ENCODE assay signal across 11 cellular contexts in the genomic region with DNA sequence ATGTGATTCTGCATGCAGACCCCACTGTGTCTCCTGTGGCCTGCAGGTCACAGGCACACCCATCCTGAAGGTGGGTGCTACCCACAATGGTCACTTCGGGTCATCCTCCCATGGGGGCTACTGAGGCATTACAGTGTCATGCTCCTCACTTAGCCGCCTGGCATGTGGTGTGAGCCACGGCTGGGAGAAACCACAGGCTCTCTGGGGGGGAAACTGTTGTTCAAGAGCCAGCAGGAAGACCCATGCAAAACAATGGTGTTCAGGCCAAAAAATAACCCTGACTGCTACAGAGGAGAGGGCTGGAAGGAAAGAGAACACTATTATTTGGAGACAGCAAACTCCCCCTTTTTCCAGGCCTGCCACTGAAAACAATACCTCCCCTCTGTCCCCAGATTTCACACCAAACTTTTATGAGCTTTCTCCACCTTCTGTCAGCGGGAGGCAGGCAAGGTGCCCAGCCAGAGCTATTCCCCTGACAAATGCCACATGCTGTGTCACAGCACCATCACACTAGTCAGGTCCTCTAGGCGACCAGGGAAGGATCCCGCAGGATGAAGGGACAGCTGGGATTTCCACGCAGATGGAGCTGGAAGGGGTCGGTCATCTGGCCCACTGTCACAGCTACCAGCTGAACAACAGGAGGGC.
DNase-seq lines count a peak whose midpoint lies in the region; ATAC-seq and TF ChIP-seq lines count a peak whose summit lies in the region.
"Had no signal": no experiment of that assay in that cellular context is flagged by ENCODE, and none has a peak within 500 bp of the region (broad histone marks: within the 10 kb centered on the region; RNA-seq: fewer than 3 reads in every experiment).

No MANE protein-coding gene starts in this region.

- peaks cover 17 to 30% of the 10 kb centered on the region in 2 experiments for H3K4me1 Mint-ChIP-seq in H9

- peak; percentile 28; the same call in 1 of the 2 replicates for ATAC-seq in Panc1
- no peak for ATAC-seq in GM21360 (IDR thresholded peaks at IDR 0.05; ENCODE audit: unreplicated experiment)
- ATAC-seq in stimulated activated naive CD8-positive, alpha-beta T cell treated with anti-CD3 and anti-CD28 coated beads, Interleukin-15, Interleukin-2, amounts not matched to agents 100 U/mL and 50 U/mL, for 24 hours, result no peak
- ATAC-seq in HG02678 (IDR thresholded peaks at IDR 0.05; ENCODE audit: unreplicated experiment), result no peak
- ATAC-seq: K562 had no signal

- no peak overlapping the region for H2BK120ac ChIP-seq in H9 (ENCODE audit: low read depth, low read length, poor library complexity, severe bottlenecking)

- no peaks in the 10 kb centered on the region for H3K9me3 Mint-ChIP-seq in H9
- H3K9me3 Mint-ChIP-seq: stimulated activated naive B cell treated with anti-CD40 and anti-IgM and Interleukin-4, amounts not matched to agents 10 μg/mL and 1 μg/mL and 100 μg/mL, for 72 hours had no signal

- peaks cover 5% of the 10 kb centered on the region for H3K79me1 ChIP-seq in H9 (ENCODE audit: insufficient read depth, low read depth, low read length, poor library complexity, severe bottlenecking)

- H3K27ac Mint-ChIP-seq in H9, result peak overlapping the region in 1 of 3 experiments; percentile 62; a peak in 2 of 7 replicates

- TF ChIP-seq CTCF in H9 (conservative IDR thresholded peaks at IDR 0.05) (no peak), Panc1 (IDR thresholded peaks at IDR 0.05) (no peak)

- intact Hi-C loops in Panc1 (cut with micrococcal nuclease; ENCODE audit: unreplicated experiment), result no loop called here

- H4K8ac ChIP-seq in H9 (replicated peaks; ENCODE audit: insufficient read length, low read depth, low read length), result no peak overlapping the region

- CTCF ChIA-PET in Panc1 (lab: Charles Lee), result no interaction called here

- H3K4me2 ChIP-seq in H9 (ENCODE audit: insufficient read depth, insufficient read length, low read length), result no peak overlapping the region

- no CpG with 5 or more reads among the region's 8 CpGs for WGBS in H9 (ENCODE audit: extremely low coverage, insufficient read length, low lambda C conversion rate)

- no peaks in the 10 kb centered on the region; a peak in 3 of 7 replicates for H3K36me3 Mint-ChIP-seq in H9 (ENCODE audit: insufficient read depth in 1 of 3, low read depth in 3 of 3)

- no peak overlapping the region for H3T11ph ChIP-seq in H9 (ENCODE audit: low read length)

- peak overlapping the region; percentile 13; the same call in 1 of the 2 replicates for H3K14ac ChIP-seq in H9 (ENCODE audit: insufficient read depth, low read length)

- H3K27me3 Mint-ChIP-seq in H9 (ENCODE audit: low read depth), result no peaks in the 10 kb centered on the region; the same call in 1 of the 2 replicates
- H3K27me3 Mint-ChIP-seq: stimulated activated naive B cell treated with anti-CD40 and anti-IgM and Interleukin-4, amounts not matched to agents 10 μg/mL and 1 μg/mL and 100 μg/mL, for 72 hours had no signal

- no peak overlapping the region for H2BK15ac ChIP-seq in H9 (ENCODE audit: low read depth, low read length)

- H3K9ac ChIP-seq in H9 (ENCODE audit: extremely low read depth, insufficient read length, low read length) (no peak overlapping the region), skeletal muscle tissue (ENCODE audit: low read depth in 1 of 3, low read length in 3 of 3) (peak overlapping the region in 2 of 3 donors; percentile 25 to 32)

- DNase-seq in H9, result no peak
- no peak for DNase-seq in Panc1 (ENCODE audit: low read depth, low spot score)
- DNase-seq in fibroblast of peridontal ligament (ENCODE audit: extremely low read depth), result peak; percentile 21
- DNase-seq in stimulated activated naive CD8-positive, alpha-beta T cell treated with anti-CD3 and anti-CD28 coated beads, Interleukin-15, Interleukin-2, amounts not matched to agents 100 U/mL and 50 U/mL, for 24 hours, result no peak
- DNase-seq: activated CD4-positive, CD25-positive, alpha-beta regulatory T cell treated with anti-CD3 and anti-CD28 coated beads, Interleukin-2, amount 50 U/mL, for 72 hours; activated naive CD4-positive, alpha-beta T cell had no signal

- H3K36me3 ChIP-seq in Panc1 (ENCODE audit: control insufficient read depth, insufficient read depth, low read length) (no peaks in the 10 kb centered on the region), skeletal muscle tissue (ENCODE audit: control insufficient read depth in 3 of 3, insufficient read depth in 3 of 3, low read length in 3 of 3) (no peaks in the 10 kb centered on the region)

- no peaks in the 10 kb centered on the region for H3K9me3 ChIP-seq in H9 (ENCODE audit: control insufficient read depth, low read depth, low read length)
- H3K9me3 ChIP-seq in Panc1 (ENCODE audit: control insufficient read depth, insufficient read depth, low read depth, low read length), result no peaks in the 10 kb centered on the region
- no peaks in the 10 kb centered on the region for H3K9me3 ChIP-seq in skeletal muscle tissue (ENCODE audit: control insufficient read depth in 3 of 3, low read length in 3 of 3)

- no peak overlapping the region for H2BK20ac ChIP-seq in H9 (ENCODE audit: low read depth, low read length, poor library complexity, severe bottlenecking)

- no peak overlapping the region for H4K91ac ChIP-seq in H9 (ENCODE audit: insufficient read length, low read depth, low read length)

- no peaks in the 10 kb centered on the region for H3K79me2 ChIP-seq in H9 (ENCODE audit: insufficient read depth, low read length)

- no TSS peak for BruUV-seq in Panc1 (replicated peaks; lab: Mats Ljungman, UMichigan)

- H2BK12ac ChIP-seq in H9 (ENCODE audit: insufficient read length, low read depth, low read length), result no peak overlapping the region

- H3K27ac ChIP-seq in H9 (ENCODE audit: insufficient read length, low read depth, low read length) (no peak overlapping the region), Panc1 (ENCODE audit: low read length) (no peak overlapping the region), skeletal muscle tissue (ENCODE audit: low read depth, low read length) (no peak overlapping the region)

- H3K4me3 ChIP-seq in Panc1 (ENCODE audit: low read depth in 2 of 2, low read length in 2 of 2) (no peak overlapping the region), skeletal muscle tissue (ENCODE audit: low read length in 3 of 3) (peak overlapping the region in 1 of 3 donors; percentile 6)
- H3K4me3 ChIP-seq: K562 had no signal

- H2AFZ ChIP-seq in H9 (ENCODE audit: low read length), result no peak overlapping the region

- no peak overlapping the region for H3K18ac ChIP-seq in H9 (ENCODE audit: insufficient read length, low read depth, low read length)

- no peak overlapping the region for H3K23ac ChIP-seq in H9 (ENCODE audit: insufficient read length, low read depth, low read length)

- no peak overlapping the region for H4K5ac ChIP-seq in H9 (ENCODE audit: insufficient read length, low read depth, low read length)

- no peak overlapping the region for H3K4ac ChIP-seq in H9 (ENCODE audit: low read depth, low read length)

- H3K56ac ChIP-seq in H9 (ENCODE audit: insufficient read length, low read depth, low read length), result no peak overlapping the region

- no peaks in the 10 kb centered on the region for H3K27me3 ChIP-seq in H9 (ENCODE audit: insufficient read depth, low read length)
- H3K27me3 ChIP-seq in Panc1 (ENCODE audit: control insufficient read depth, insufficient read depth, low read length), result no peaks in the 10 kb centered on the region
- no peaks in the 10 kb centered on the region for H3K27me3 ChIP-seq in skeletal muscle tissue (ENCODE audit: control insufficient read depth in 3 of 3, insufficient read depth in 3 of 3, low read length in 3 of 3)

- H4K20me1 ChIP-seq in H9 (ENCODE audit: control insufficient read depth, insufficient read depth, insufficient read length), result no peaks in the 10 kb centered on the region

- H3K4me3 Mint-ChIP-seq in H9, result no peak overlapping the region

- no peaks in the 10 kb centered on the region for H3K23me2 ChIP-seq in H9 (ENCODE audit: insufficient read length, low read depth, low read length, poor library complexity, severe bottlenecking)

- POLR2A ChIA-PET in Panc1 (lab: Charles Lee), result no interaction called here

- in situ Hi-C loops in Panc1 (cut with HindIII; ENCODE audit: low pct_unique_long_range_greater_than_20kb, low sequenced_read_pairs), result no loop called here

- H2AK5ac ChIP-seq in H9 (ENCODE audit: insufficient read length, low read length), result no peak overlapping the region

- no peaks in the 10 kb centered on the region for H3K4me1 ChIP-seq in H9 (ENCODE audit: insufficient read depth, low read length)
- no peaks in the 10 kb centered on the region for H3K4me1 ChIP-seq in Panc1 (ENCODE audit: control insufficient read depth, insufficient read depth, low read length)
- peaks cover 46 to 63% (median 51%) of the 10 kb centered on the region in 3 donors for H3K4me1 ChIP-seq in skeletal muscle tissue (ENCODE audit: control insufficient read depth in 3 of 3, insufficient read depth in 3 of 3, low read length in 3 of 3)

- H2BK5ac ChIP-seq in H9 (ENCODE audit: insufficient read length, low read length), result no peak overlapping the region
